In the genomic region with DNA sequence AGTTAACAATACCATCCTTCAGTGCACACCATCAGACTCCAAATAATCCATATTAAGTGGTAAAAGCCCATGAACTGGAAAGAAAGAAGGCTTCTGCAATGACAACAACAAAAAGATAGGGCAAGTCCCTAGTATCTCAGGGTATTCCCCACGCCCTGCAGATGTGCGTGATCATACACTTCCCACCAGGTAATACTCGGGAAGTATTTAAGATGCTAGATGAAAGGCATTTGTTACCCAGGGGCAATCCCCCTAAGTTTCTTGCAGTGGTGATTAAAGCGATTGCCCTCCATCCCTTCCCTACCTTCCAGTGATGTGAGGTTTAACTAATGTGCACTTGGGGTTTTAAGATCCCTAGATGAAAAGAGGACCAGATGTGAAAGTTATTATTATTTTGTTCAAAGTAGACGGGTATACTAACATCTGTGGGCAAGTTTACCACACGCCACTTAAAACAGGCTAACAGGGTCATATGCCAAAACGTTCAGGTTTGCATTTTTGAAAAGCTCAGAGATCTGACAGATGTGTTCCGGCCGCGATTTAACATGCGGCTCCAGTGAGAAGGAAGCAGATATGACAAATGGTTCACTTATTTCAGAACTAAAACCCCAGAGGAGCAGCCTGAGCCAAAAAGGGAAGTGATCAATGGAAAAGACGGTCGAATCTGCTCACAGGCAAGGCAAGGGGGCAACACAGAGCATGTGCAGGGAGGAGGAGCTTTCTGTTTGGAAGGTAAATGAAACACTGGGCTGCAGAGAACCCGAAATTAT, we compare ENCODE assay signal across 8 cellular contexts. TPM values are rescaled to one million over a fixed set of nuclear protein-coding genes. Genes with fewer than 3 reads are reported as not detected.
DNase-seq lines count a peak whose midpoint lies in the region; ATAC-seq and TF ChIP-seq lines count a peak whose summit lies in the region.

No MANE protein-coding gene starts in this region.

- H3K27me3 ChIP-seq in thoracic aorta (replicated peaks; ENCODE audit: insufficient read depth) = no peaks in the 10 kb centered on the region

- H3K36me3 ChIP-seq in thoracic aorta = no peaks in the 10 kb centered on the region

- H3K9me3 ChIP-seq in thoracic aorta = peaks cover 3% of the 10 kb centered on the region

- H3K27ac ChIP-seq in thoracic aorta = no peak overlapping the region

- peaks cover 33% of the 10 kb centered on the region for H3K4me1 Mint-ChIP-seq in T-helper 1 cell treated with Interleukin-12 subunit alpha and Interleukin-12 subunit beta and Interleukin-4 antibody, amounts not matched to agents 30 μg/mL and 1 μg/mL, for 36 hours (ENCODE audit: low read depth)
- peaks cover 5 to 19% of the 10 kb centered on the region in 2 donors for H3K4me1 Mint-ChIP-seq in effector memory CD8-positive, alpha-beta T cell (ENCODE audit: low read depth in 2 of 2)

- H3K9me3 Mint-ChIP-seq in T-helper 1 cell treated with Interleukin-12 subunit alpha and Interleukin-12 subunit beta and Interleukin-4 antibody, amounts not matched to agents 30 μg/mL and 1 μg/mL, for 36 hours = peaks cover 4% of the 10 kb centered on the region
- H3K9me3 Mint-ChIP-seq in effector memory CD8-positive, alpha-beta T cell = peaks cover 0 to 2% of the 10 kb centered on the region in 2 donors

- TF ChIP-seq CTCF in thoracic aorta (IDR thresholded peaks at IDR 0.05) = no peak

- peaks cover 3% of the 10 kb centered on the region for H3K27me3 Mint-ChIP-seq in T-helper 1 cell treated with Interleukin-12 subunit alpha and Interleukin-12 subunit beta and Interleukin-4 antibody, amounts not matched to agents 30 μg/mL and 1 μg/mL, for 36 hours (ENCODE audit: low read depth)
- no peaks in the 10 kb centered on the region for H3K27me3 Mint-ChIP-seq in effector memory CD8-positive, alpha-beta T cell

- H3K4me3 ChIP-seq in thoracic aorta = peak overlapping the region; percentile 2

- ATAC-seq in GM18868 (IDR thresholded peaks at IDR 0.05; ENCODE audit: unreplicated experiment) (peak; percentile 94), HG02973 (IDR thresholded peaks at IDR 0.05; ENCODE audit: unreplicated experiment) (peak; percentile 97), thoracic aorta (ENCODE audit: insufficient number of reproducible peaks, low FRiP score, low read depth) (no peak)
- ATAC-seq in effector memory CD8-positive, alpha-beta T cell (replicated peaks) = peak; percentile 79

- DNase-seq in effector memory CD8-positive, alpha-beta T cell = no peak
- DNase-seq in thoracic aorta (ENCODE audit: low spot score) (no peak), NCI-H2227 (lab: John Stamatoyannopoulos, UW; ENCODE audit: unreplicated experiment) (no peak), HK-2 (ENCODE audit: unreplicated experiment) (no peak), NCI-H128 (lab: John Stamatoyannopoulos, UW; ENCODE audit: unreplicated experiment) (no peak)

- H3K4me1 ChIP-seq in thoracic aorta (ENCODE audit: control insufficient read depth in 1 of 2, low read depth in 2 of 2) = no peaks in the 10 kb centered on the region

- H3K27ac Mint-ChIP-seq in T-helper 1 cell treated with Interleukin-12 subunit alpha and Interleukin-12 subunit beta and Interleukin-4 antibody, amounts not matched to agents 30 μg/mL and 1 μg/mL, for 36 hours = peak overlapping the region; percentile 77
- peak overlapping the region in 1 of 2 donors; percentile 83 for H3K27ac Mint-ChIP-seq in effector memory CD8-positive, alpha-beta T cell

- H3K4me3 Mint-ChIP-seq in T-helper 1 cell treated with Interleukin-12 subunit alpha and Interleukin-12 subunit beta and Interleukin-4 antibody, amounts not matched to agents 30 μg/mL and 1 μg/mL, for 36 hours = peak overlapping the region; percentile 66
- H3K4me3 Mint-ChIP-seq in effector memory CD8-positive, alpha-beta T cell = peak overlapping the region; percentile 39 to 69

- peaks cover 64% of the 10 kb centered on the region for H3K36me3 Mint-ChIP-seq in T-helper 1 cell treated with Interleukin-12 subunit alpha and Interleukin-12 subunit beta and Interleukin-4 antibody, amounts not matched to agents 30 μg/mL and 1 μg/mL, for 36 hours (ENCODE audit: low read depth)
- peaks cover 7% of the 10 kb centered on the region for H3K36me3 Mint-ChIP-seq in effector memory CD8-positive, alpha-beta T cell (ENCODE audit: insufficient read depth)

RNA-seq across cellular contexts. Expression of gene TIAM1, which starts 17.4 kb away (rescaled TPM):
- 10 to 100 TPM in 1 of 2 donors, 1 to 10 TPM in 1; 4.5 to 15.2 TPM for total RNA-seq in thoracic aorta
